22 cellular contexts compared by ENCODE assay signal in genomic region chr2:21381421-21381820, GRCh38.
DNase-seq lines count a peak whose midpoint lies in the region; ATAC-seq and TF ChIP-seq lines count a peak whose summit lies in the region.
"Had no signal": no experiment of that assay in that cellular context is flagged by ENCODE, and none has a peak within 500 bp of the region (broad histone marks: within the 10 kb centered on the region; RNA-seq: fewer than 3 reads in every experiment).

No MANE protein-coding gene starts in this region.

- H3K9me3 ChIP-seq in heart left ventricle (no peaks in the 10 kb centered on the region), trophoblast cell (ENCODE audit: insufficient read depth, low read depth, low read length) (no peaks in the 10 kb centered on the region)
- H3K9me3 ChIP-seq: HAP-1, left ventricle myocardium inferior, mucosa of descending colon, tibial nerve had no signal

- no peak overlapping the region for H3K23ac ChIP-seq in trophoblast cell (ENCODE audit: low read length)

- H3K27me3 Mint-ChIP-seq in nephron progenitor cell (ENCODE audit: low read depth, poor library complexity): peaks cover 5% of the 10 kb centered on the region
- H3K27me3 Mint-ChIP-seq: activated CD4-positive, alpha-beta T cell treated with anti-CD3 and anti-CD28 coated beads, Interleukin-2, amount 10 ng/mL, durations not matched to agents 7 days and 5 days had no signal

- no peak overlapping the region for H3K14ac ChIP-seq in trophoblast cell (ENCODE audit: low read length)

- H3K4me2 ChIP-seq in trophoblast cell (ENCODE audit: low read length): no peak overlapping the region

- no peaks in the 10 kb centered on the region for H3K36me3 ChIP-seq in heart left ventricle
- no peaks in the 10 kb centered on the region for H3K36me3 ChIP-seq in trophoblast cell (ENCODE audit: control insufficient read depth in 1 of 2, insufficient read depth in 2 of 2, low read length in 2 of 2)
- H3K36me3 ChIP-seq: HAP-1, left ventricle myocardium inferior, tibial nerve had no signal

- H3K4me1 ChIP-seq in heart left ventricle: no peaks in the 10 kb centered on the region
- H3K4me1 ChIP-seq in trophoblast cell (ENCODE audit: control insufficient read depth in 1 of 2, insufficient read depth in 2 of 2, low read length in 2 of 2): no peaks in the 10 kb centered on the region
- H3K4me1 ChIP-seq: HAP-1, left ventricle myocardium inferior had no signal

- no peak overlapping the region for H4K12ac ChIP-seq in trophoblast cell (ENCODE audit: low read depth, low read length)

- H2BK5ac ChIP-seq in trophoblast cell (ENCODE audit: low read depth, low read length, poor library complexity): no peak overlapping the region

- H3K9ac ChIP-seq in trophoblast cell (ENCODE audit: low read length): no peak overlapping the region

- H2AK5ac ChIP-seq in trophoblast cell (ENCODE audit: low read length): no peak overlapping the region

- no peaks in the 10 kb centered on the region for H3K79me1 ChIP-seq in trophoblast cell (ENCODE audit: low read length)

- TF ChIP-seq POLR2A in heart left ventricle (IDR thresholded peaks at IDR 0.05): no peak

- TF ChIP-seq CTCF in heart left ventricle (IDR thresholded peaks at IDR 0.05): no peak
- no peak for TF ChIP-seq CTCF in nephron progenitor cell (IDR thresholded peaks at IDR 0.05)

- H3K18ac ChIP-seq in trophoblast cell (ENCODE audit: low read length): no peak overlapping the region

- H3K79me2 ChIP-seq in trophoblast cell (ENCODE audit: control insufficient read depth, insufficient read depth, low read length, poor library complexity): no peaks in the 10 kb centered on the region

- DNase-seq in DMS153 treated with DMSO at 0.1 percent for 48 hours (lab: John Stamatoyannopoulos, UW; ENCODE audit: unreplicated experiment) (peak; percentile 8), NCI-H2171 (lab: John Stamatoyannopoulos, UW) (peak; percentile 77), SHP77 treated with DMSO at 0.1 percent for 48 hours (lab: John Stamatoyannopoulos, UW) (peak; percentile 27), midbrain (lab: John Stamatoyannopoulos, UW) (peak; percentile 81), heart left ventricle (no peak), nephron progenitor cell (no peak), trophoblast cell (no peak)
- DNase-seq: activated CD4-positive, alpha-beta T cell treated with anti-CD3 and anti-CD28 coated beads, Interleukin-2, amount 10 ng/mL, durations not matched to agents 7 days and 5 days; effector CD8-positive, alpha-beta T cell; glutamatergic neuron; Kasumi-1; left ventricle myocardium inferior; mucosa of descending colon; NCI-H1092 treated with DMSO at 0.1 percent for 48 hours; NCI-H526; PC-3; small intestine; stimulated activated naive CD4-positive, alpha-beta T cell treated with Interleukin-2 at 50 U/mL for 16 hours had no signal

- no peaks in the 10 kb centered on the region for H3K4me1 Mint-ChIP-seq in nephron progenitor cell
- H3K4me1 Mint-ChIP-seq: activated CD4-positive, alpha-beta T cell treated with anti-CD3 and anti-CD28 coated beads, Interleukin-2, amount 10 ng/mL, durations not matched to agents 7 days and 5 days had no signal

- no peak overlapping the region for H4K8ac ChIP-seq in trophoblast cell (ENCODE audit: low read depth, low read length)

- H3K27ac ChIP-seq in heart left ventricle: no peak overlapping the region
- H3K27ac ChIP-seq in trophoblast cell (ENCODE audit: low read depth, low read length): no peak overlapping the region
- H3K27ac ChIP-seq: left ventricle myocardium inferior had no signal

- H3K9me3 Mint-ChIP-seq in nephron progenitor cell: peaks cover 11% of the 10 kb centered on the region
- H3K9me3 Mint-ChIP-seq: T-helper 1 cell treated with Interleukin-12 subunit alpha and Interleukin-12 subunit beta and Interleukin-4 antibody, amounts not matched to agents 30 μg/mL and 1 μg/mL, for 36 hours had no signal

- 35 to 43% (median 40%) methylated on average over 4 of the region's 4 CpGs for WGBS in heart left ventricle, 4 donors
- no CpG with 5 or more reads among the region's 4 CpGs for WGBS in trophoblast cell (ENCODE audit: extremely low coverage, insufficient coverage, insufficient read length)

- H2AFZ ChIP-seq in trophoblast cell (ENCODE audit: insufficient read depth, low read length, poor library complexity): no peak overlapping the region

- H3K27me3 ChIP-seq in heart left ventricle: peaks cover 0 to 4% (median 0%) of the 10 kb centered on the region in 9 donors
- no peaks in the 10 kb centered on the region for H3K27me3 ChIP-seq in trophoblast cell (ENCODE audit: insufficient read depth, low read length)
- H3K27me3 ChIP-seq: tibial nerve had no signal

- H2BK12ac ChIP-seq in trophoblast cell (ENCODE audit: low read length): no peak overlapping the region

- no peaks in the 10 kb centered on the region for H3K36me3 Mint-ChIP-seq in nephron progenitor cell (ENCODE audit: low read depth)
- H3K36me3 Mint-ChIP-seq: activated naive CD8-positive, alpha-beta T cell had no signal

- no peak overlapping the region for H2BK120ac ChIP-seq in trophoblast cell (ENCODE audit: insufficient read depth, low read length, poor library complexity)

- ATAC-seq in heart left ventricle: no peak
- ATAC-seq: mucosa of descending colon, PC-3 had no signal

- intact Hi-C loops in heart left ventricle (cut with DNase I): no loop called here

- H3K4me3 Mint-ChIP-seq in nephron progenitor cell: no peak overlapping the region
- H3K4me3 Mint-ChIP-seq: activated CD4-positive, alpha-beta T cell treated with anti-CD3 and anti-CD28 coated beads, Interleukin-2, amount 10 ng/mL, durations not matched to agents 7 days and 5 days; activated naive CD8-positive, alpha-beta T cell; T-helper 1 cell treated with Interleukin-12 subunit alpha and Interleukin-12 subunit beta and Interleukin-4 antibody, amounts not matched to agents 30 μg/mL and 1 μg/mL, for 36 hours had no signal

- H3K4ac ChIP-seq in trophoblast cell (ENCODE audit: low read depth, low read length): no peak overlapping the region

- H3K27ac Mint-ChIP-seq in nephron progenitor cell: no peak overlapping the region
- H3K27ac Mint-ChIP-seq: activated CD4-positive, alpha-beta T cell treated with anti-CD3 and anti-CD28 coated beads, Interleukin-2, amount 10 ng/mL, durations not matched to agents 7 days and 5 days; activated naive CD8-positive, alpha-beta T cell; T-helper 1 cell treated with Interleukin-12 subunit alpha and Interleukin-12 subunit beta and Interleukin-4 antibody, amounts not matched to agents 30 μg/mL and 1 μg/mL, for 36 hours had no signal

- H4K91ac ChIP-seq in trophoblast cell (ENCODE audit: low read depth, low read length): no peak overlapping the region

- no peak overlapping the region for H3K4me3 ChIP-seq in heart left ventricle
- no peak overlapping the region for H3K4me3 ChIP-seq in trophoblast cell (ENCODE audit: low read depth, low read length)
- H3K4me3 ChIP-seq: HAP-1, left ventricle myocardium inferior, mucosa of descending colon, tibial nerve had no signal

Comparison
In these comparisons a context has a peak if more than half of its experiments do, and no peak if none do; other contexts are left out.
1. DNase-seq: peak in DMS153 treated with DMSO at 0.1 percent for 48 hours (single experiment), NCI-H2171 (single experiment), SHP77 treated with DMSO at 0.1 percent for 48 hours (single experiment) and midbrain (single experiment); none in heart left ventricle (0 of 5), nephron progenitor cell (single experiment) and trophoblast cell (0 of 2).